Comparison of ENCODE assay signal across 22 cellular contexts in the genomic region with DNA sequence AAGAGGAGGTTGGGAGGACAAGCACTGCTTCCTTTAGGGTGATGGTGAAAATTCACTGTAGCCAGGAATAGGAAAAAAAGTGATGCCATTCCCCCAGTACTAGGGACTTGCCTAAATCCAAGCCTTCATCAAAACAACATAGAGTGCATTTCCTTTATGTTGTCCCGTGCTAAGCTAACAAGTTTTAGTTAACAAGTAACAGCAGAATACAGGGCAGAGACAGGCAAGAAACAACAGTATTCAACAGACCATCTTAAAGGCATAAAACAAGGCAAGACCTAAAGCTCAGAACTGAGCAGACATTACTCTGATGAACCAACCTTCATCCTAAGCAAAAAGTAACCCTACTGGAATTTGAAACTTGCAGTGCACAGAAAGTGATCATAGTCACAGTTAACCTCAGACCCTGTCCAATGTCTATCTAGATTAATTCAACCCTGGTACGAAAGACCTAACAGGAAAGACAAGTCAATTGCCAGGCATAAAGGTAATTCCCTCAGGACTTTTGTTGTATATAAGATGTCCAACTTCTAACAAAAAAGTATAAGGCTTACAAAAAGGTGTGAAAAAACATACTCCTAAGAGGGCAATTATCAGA.
"Had no signal": no experiment of that assay in that cellular context is flagged by ENCODE, and none has a peak within 500 bp of the region (broad histone marks: within the 10 kb centered on the region; RNA-seq: fewer than 3 reads in every experiment).

No MANE protein-coding gene starts in this region.

- ATAC-seq: activated CD4-positive, alpha-beta T cell treated with anti-CD3 and anti-CD28 coated beads for 36 hours; activated T-cell treated with anti-CD3 and anti-CD28 coated beads, Interleukin-2, amount 50 U/mL, for 72 hours had no signal

- DNase-seq: activated CD4-positive, alpha-beta memory T cell treated with anti-CD3 and anti-CD28 coated beads, Interleukin-2, amount 10 ng/mL, durations not matched to agents 7 days and 5 days; activated CD4-positive, alpha-beta T cell treated with anti-CD3 and anti-CD28 coated beads for 36 hours; activated CD4-positive, alpha-beta T cell treated with anti-CD3 and anti-CD28 coated beads, Interleukin-2, amount 50 U/mL, for 1 hour; activated gamma-delta T cell treated with Interleukin-2 at 50 U/mL for 16 hours; activated T-cell treated with anti-CD3 and anti-CD28 coated beads, Interleukin-2, amount 50 U/mL, for 72 hours; amygdala; brain microvascular endothelial cell; Kasumi-1; KBM-7; NCI-H1105 treated with DMSO at 0.1 percent for 48 hours; NCI-H146; NCI-H187 treated with DMSO at 0.1 percent for 48 hours; NCI-H2171; NCI-H226; NCI-H526; NCI-H774; T-helper 1 cell had no signal

- H3K9me3 Mint-ChIP-seq: activated CD4-positive, alpha-beta memory T cell treated with anti-CD3 and anti-CD28 coated beads, Interleukin-2, amount 10 ng/mL, durations not matched to agents 7 days and 5 days; activated T-helper 2 cell treated with anti-CD3 and anti-CD28 coated beads, Interferon-gamma antibody, Interleukin-2, Interleukin-4, amounts not matched to agents 10 μg/mL and 5 μg/mL and 100 μg/mL, durations not matched to agents 14 hours and 24 hours and 36 hours had no signal

- H3K4me3 ChIP-seq: cardiac muscle cell, SK-N-MC had no signal

- H3K27ac Mint-ChIP-seq: activated CD4-positive, alpha-beta memory T cell treated with anti-CD3 and anti-CD28 coated beads, Interleukin-2, amount 10 ng/mL, durations not matched to agents 7 days and 5 days; activated naive CD8-positive, alpha-beta T cell; activated T-helper 2 cell treated with anti-CD3 and anti-CD28 coated beads, Interferon-gamma antibody, Interleukin-2, Interleukin-4, amounts not matched to agents 10 μg/mL and 5 μg/mL and 100 μg/mL, durations not matched to agents 14 hours and 24 hours and 36 hours had no signal

- H3K36me3 ChIP-seq: brain microvascular endothelial cell, cardiac muscle cell had no signal

- H3K4me3 Mint-ChIP-seq: activated CD4-positive, alpha-beta memory T cell treated with anti-CD3 and anti-CD28 coated beads, Interleukin-2, amount 10 ng/mL, durations not matched to agents 7 days and 5 days; activated CD4-positive, alpha-beta T cell treated with anti-CD3 and anti-CD28 coated beads for 36 hours; activated naive CD8-positive, alpha-beta T cell; activated T-cell treated with anti-CD3 and anti-CD28 coated beads, Interleukin-2, amount 50 U/mL, for 72 hours had no signal

- H3K4me1 Mint-ChIP-seq: activated CD4-positive, alpha-beta memory T cell treated with anti-CD3 and anti-CD28 coated beads, Interleukin-2, amount 10 ng/mL, durations not matched to agents 7 days and 5 days had no signal

- H3K27me3 ChIP-seq: brain microvascular endothelial cell, cardiac muscle cell had no signal

- H3K27ac ChIP-seq: brain microvascular endothelial cell, cardiac muscle cell, SK-N-MC, VCaP had no signal
